ENCODE assay signal across 10 cellular contexts in genomic region chr11:130000552-130001176, GRCh38. TPM values are rescaled to one million over a fixed set of nuclear protein-coding genes. Genes with fewer than 3 reads are reported as not detected.
A peak's percentile ranks its signal among the peaks of the same experiment; 100 is the strongest.
DNase-seq lines count a peak whose midpoint lies in the region; ATAC-seq, FAIRE-seq and TF ChIP-seq lines count a peak whose summit lies in the region.
"Had no signal": no experiment of that assay in that cellular context is flagged by ENCODE, and none has a peak within 500 bp of the region (broad histone marks: within the 10 kb centered on the region; RNA-seq: fewer than 3 reads in every experiment).

No MANE protein-coding gene starts in this region.

- BruUV-seq in HepG2 (replicated peaks; lab: Mats Ljungman, UMichigan), result no TSS peak

- H3K9me3 ChIP-seq in HepG2 (ENCODE audit: low read length) (no peaks in the 10 kb centered on the region), thymus (ENCODE audit: control insufficient read depth) (no peaks in the 10 kb centered on the region)

- no peak overlapping the region for H2AFZ ChIP-seq in HepG2 (ENCODE audit: low read length)

- H3K27ac Mint-ChIP-seq in activated CD8-positive, alpha-beta memory T cell treated with anti-CD3 and anti-CD28 coated beads, Interleukin-2, amount 10 ng/mL, durations not matched to agents 7 days and 5 days, result peak overlapping the region; percentile 91
- peak overlapping the region; percentile 98 for H3K27ac Mint-ChIP-seq in activated T-helper 2 cell treated with anti-CD3 and anti-CD28 coated beads, Interferon-gamma antibody, Interleukin-2, Interleukin-4, amounts not matched to agents 10 μg/mL and 5 μg/mL and 100 μg/mL, durations not matched to agents 14 hours and 24 hours and 36 hours

- no peaks in the 10 kb centered on the region for H3K27me3 Mint-ChIP-seq in activated CD8-positive, alpha-beta memory T cell treated with anti-CD3 and anti-CD28 coated beads, Interleukin-2, amount 10 ng/mL, durations not matched to agents 7 days and 5 days
- no peaks in the 10 kb centered on the region for H3K27me3 Mint-ChIP-seq in activated T-helper 2 cell treated with anti-CD3 and anti-CD28 coated beads, Interferon-gamma antibody, Interleukin-2, Interleukin-4, amounts not matched to agents 10 μg/mL and 5 μg/mL and 100 μg/mL, durations not matched to agents 14 hours and 24 hours and 36 hours (ENCODE audit: low read depth)

- no peak for FAIRE-seq in HepG2 (lab: Jason Lieb, UNC)
- FAIRE-seq: colon had no signal

- CTCF ChIA-PET in activated CD8-positive, alpha-beta memory T cell treated with anti-CD3 and anti-CD28 coated beads, Interleukin-2, amount 10 ng/mL, durations not matched to agents 7 days and 5 days (lab: Charles Lee), result interaction anchor here (0.8 kb wide), 1 partner anchor 77 kb away, joined by 4 read pairs; no protein-coding TSS in a partner anchor
- CTCF ChIA-PET in HepG2 (lab: Yijun Ruan, JAX; ENCODE audit: low intra/inter-chr PET ratio, low total read pairs), result no interaction called here

- 16% methylated on average over 18 of the region's 18 CpGs for WGBS in HepG2 (ENCODE audit: low lambda C conversion rate)
- 93% methylated on average over 18 of the region's 18 CpGs for WGBS in thymus

- no peaks in the 10 kb centered on the region for H3K9me3 Mint-ChIP-seq in activated CD8-positive, alpha-beta memory T cell treated with anti-CD3 and anti-CD28 coated beads, Interleukin-2, amount 10 ng/mL, durations not matched to agents 7 days and 5 days (ENCODE audit: low read depth)
- no peaks in the 10 kb centered on the region for H3K9me3 Mint-ChIP-seq in activated T-helper 2 cell treated with anti-CD3 and anti-CD28 coated beads, Interferon-gamma antibody, Interleukin-2, Interleukin-4, amounts not matched to agents 10 μg/mL and 5 μg/mL and 100 μg/mL, durations not matched to agents 14 hours and 24 hours and 36 hours

- H3K4me3 ChIP-seq in HepG2 (replicated peaks in 1 of 3; ENCODE audit: insufficient read depth in 1 of 3, low read depth in 2 of 3, low read length in 3 of 3), result peak overlapping the region; percentile 66 to 87 (median 80)
- H3K4me3 ChIP-seq in thymus (ENCODE audit: low read length), result peak overlapping the region; percentile 93

- H3K36me3 ChIP-seq in HepG2 (replicated peaks in 1 of 2; ENCODE audit: control insufficient read depth in 1 of 2, insufficient read depth in 2 of 2, low read length in 2 of 2) (no peaks in the 10 kb centered on the region; a peak in 1 of 5 replicates), thymus (ENCODE audit: control insufficient read depth, insufficient read depth) (no peaks in the 10 kb centered on the region)

- peaks cover 29% of the 10 kb centered on the region for H3K4me1 Mint-ChIP-seq in activated CD8-positive, alpha-beta memory T cell treated with anti-CD3 and anti-CD28 coated beads, Interleukin-2, amount 10 ng/mL, durations not matched to agents 7 days and 5 days
- H3K4me1 Mint-ChIP-seq in activated T-helper 2 cell treated with anti-CD3 and anti-CD28 coated beads, Interferon-gamma antibody, Interleukin-2, Interleukin-4, amounts not matched to agents 10 μg/mL and 5 μg/mL and 100 μg/mL, durations not matched to agents 14 hours and 24 hours and 36 hours (ENCODE audit: low read depth), result peaks cover 33% of the 10 kb centered on the region

- in situ Hi-C loops in HepG2 (cut with HindIII; ENCODE audit: extremely low pct_ligation_motif_present, low pct_unique_long_range_greater_than_20kb), result no loop called here

- H3K36me3 Mint-ChIP-seq in activated CD8-positive, alpha-beta memory T cell treated with anti-CD3 and anti-CD28 coated beads, Interleukin-2, amount 10 ng/mL, durations not matched to agents 7 days and 5 days, result peaks cover 17% of the 10 kb centered on the region
- peaks cover 31% of the 10 kb centered on the region for H3K36me3 Mint-ChIP-seq in activated T-helper 2 cell treated with anti-CD3 and anti-CD28 coated beads, Interferon-gamma antibody, Interleukin-2, Interleukin-4, amounts not matched to agents 10 μg/mL and 5 μg/mL and 100 μg/mL, durations not matched to agents 14 hours and 24 hours and 36 hours (ENCODE audit: low read depth)

- TF ChIP-seq EP300 in HepG2 (IDR thresholded peaks at IDR 0.05; ENCODE audit: low read depth in 2 of 2, low read length in 2 of 2) (peak in 1 of 2 experiments; percentile 14; a peak in 1 of 4 replicates), HepG2 (CRISPR knock-in tag; IDR thresholded peaks at IDR 0.05; ENCODE audit: borderline replicate concordance) (no peak)

- POLR2A ChIA-PET in HepG2 (lab: Yijun Ruan, JAX), result interaction anchor here (0.7 to 6.2 kb wide), 11 partner anchors 9 to 181 kb away, joined by 3 to 70 read pairs (median 25); partner anchors contain the start of gene APLP2

- intact Hi-C loops in activated T-helper 2 cell treated with anti-CD3 and anti-CD28 coated beads, Interferon-gamma antibody, Interleukin-2, Interleukin-4, amounts not matched to agents 10 μg/mL and 5 μg/mL and 100 μg/mL, durations not matched to agents 14 hours and 24 hours and 36 hours (cut with micrococcal nuclease), result no loop called here
- intact Hi-C loops in HepG2 (cut with micrococcal nuclease; ENCODE audit: unreplicated experiment), result loop anchor here (5.0 kb wide), 2 partner anchors 37 to 78 kb away; no protein-coding TSS in a partner anchor
- intact Hi-C loops in sciatic nerve (cut with DNase I), result loop anchor here (10.0 kb wide), 1 partner anchor 64 kb away; the partner anchor contains the start of gene APLP2

- H4K20me1 ChIP-seq in HepG2 (ENCODE audit: insufficient read depth, low read length), result no peaks in the 10 kb centered on the region

- H3K27me3 ChIP-seq in HepG2 (ENCODE audit: control insufficient read depth in 1 of 2, insufficient read depth in 2 of 2, low read length in 2 of 2) (no peaks in the 10 kb centered on the region; a peak in 1 of 5 replicates), thymus (ENCODE audit: control insufficient read depth, insufficient read depth) (no peaks in the 10 kb centered on the region)

- H3K27ac ChIP-seq in HepG2 (ENCODE audit: extremely low read length, insufficient read depth, low read length), result peak overlapping the region; percentile 99
- H3K27ac ChIP-seq in thymus (ENCODE audit: low read depth), result no peak overlapping the region

- H3K4me1 ChIP-seq in HepG2 (ENCODE audit: insufficient read depth, low read length) (peaks cover 68% of the 10 kb centered on the region), thymus (ENCODE audit: control insufficient read depth, insufficient read depth, low read length) (peaks cover 8% of the 10 kb centered on the region)

- H3K4me3 Mint-ChIP-seq in activated CD8-positive, alpha-beta memory T cell treated with anti-CD3 and anti-CD28 coated beads, Interleukin-2, amount 10 ng/mL, durations not matched to agents 7 days and 5 days, result peak overlapping the region; percentile 89
- peak overlapping the region; percentile 97 for H3K4me3 Mint-ChIP-seq in activated T-helper 2 cell treated with anti-CD3 and anti-CD28 coated beads, Interferon-gamma antibody, Interleukin-2, Interleukin-4, amounts not matched to agents 10 μg/mL and 5 μg/mL and 100 μg/mL, durations not matched to agents 14 hours and 24 hours and 36 hours (ENCODE audit: low read depth)

- H3K9ac ChIP-seq in HepG2 (ENCODE audit: insufficient read depth, low read depth, low read length), result peak overlapping the region; percentile 92

- DNase-seq in activated CD8-positive, alpha-beta memory T cell treated with anti-CD3 and anti-CD28 coated beads, Interleukin-2, amount 10 ng/mL, durations not matched to agents 7 days and 5 days, result no peak
- no peak for DNase-seq in activated CD8-positive, alpha-beta memory T cell treated with anti-CD3 and anti-CD28 coated beads, Interleukin-2, amount 50 U/mL, for 48 hours
- DNase-seq in activated T-helper 2 cell treated with anti-CD3 and anti-CD28 coated beads, Interferon-gamma antibody, Interleukin-2, Interleukin-4, amounts not matched to agents 10 μg/mL and 5 μg/mL and 100 μg/mL, durations not matched to agents 14 hours and 24 hours and 36 hours (ENCODE audit: low spot score), result no peak
- DNase-seq in HepG2 (ENCODE audit: low spot score) (peak; percentile 30), sciatic nerve (ENCODE audit: low spot score) (no peak)
- DNase-seq: stimulated activated CD4-positive, alpha-beta T cell treated with anti-CD3 and anti-CD28 coated beads, Interleukin-2, amount 100 ng/mL, for 24 hours had no signal

- TF ChIP-seq POLR2A in HepG2 (IDR thresholded peaks at IDR 0.05; ENCODE audit: insufficient read depth in 1 of 2, low read depth in 2 of 2, low read length in 2 of 2), result peak in 1 of 2 experiments; percentile 29; a peak in 2 of 4 replicates

- peaks cover 59% of the 10 kb centered on the region for H3K79me2 ChIP-seq in HepG2 (ENCODE audit: insufficient read depth, low read length)

- no peak for TF ChIP-seq CTCF in HepG2 (CRISPR knock-in tag; IDR thresholded peaks at IDR 0.05)

- no peak for ATAC-seq in activated CD8-positive, alpha-beta memory T cell treated with anti-CD3 and anti-CD28 coated beads, Interleukin-2, amount 10 ng/mL, durations not matched to agents 7 days and 5 days
- ATAC-seq in HepG2 (no peak), GM19455 (IDR thresholded peaks at IDR 0.05; ENCODE audit: unreplicated experiment) (no peak), sciatic nerve (no peak), GM21423 (IDR thresholded peaks at IDR 0.05; ENCODE audit: unreplicated experiment) (no peak)

- peak overlapping the region; percentile 95 for H3K4me2 ChIP-seq in HepG2 (ENCODE audit: low read depth, low read length)

- TF ChIP-seq RAD21 in HepG2 (CRISPR knock-in tag; IDR thresholded peaks at IDR 0.05), result no peak

RNA-seq across cellular contexts. Expression of gene PRDM10, which starts 2.0 kb away (rescaled TPM):
- total RNA-seq in activated CD8-positive, alpha-beta memory T cell treated with anti-CD3 and anti-CD28 coated beads, Interleukin-2, amount 10 ng/mL, durations not matched to agents 7 days and 5 days, result 10 to 100 TPM; 15.7 to 19.2 TPM
- 15.3 and 15.5 TPM in 2 replicates for total RNA-seq in activated T-helper 2 cell treated with anti-CD3 and anti-CD28 coated beads, Interferon-gamma antibody, Interleukin-2, Interleukin-4, amounts not matched to agents 10 μg/mL and 5 μg/mL and 100 μg/mL, durations not matched to agents 14 hours and 24 hours and 36 hours
- 5.8 and 7.6 TPM in 2 replicates for total RNA-seq in HepG2 (2016; rRNA removed; fragmentation: Illumina TruSeq; extraction: Trizol)
- 1.8 and 4.1 TPM in 2 replicates for total RNA-seq in HepG2 (2016; cell fraction: cytosol; rRNA removed; fragmentation: Illumina TruSeq; extraction: Trizol; ENCODE audit: low read depth)
- 4.7 and 5.0 TPM in 2 replicates for total RNA-seq in HepG2 (2016; cell fraction: insoluble cytoplasmic fraction; rRNA removed; fragmentation: Illumina TruSeq; extraction: Trizol)
- total RNA-seq in HepG2 (2016; cell fraction: membrane; rRNA removed; fragmentation: Illumina TruSeq; extraction: Trizol), result 2.4 and 3.3 TPM in 2 replicates
- 8.7 and 10.3 TPM in 2 replicates for total RNA-seq in HepG2 (2016; cell fraction: nucleus; rRNA removed; fragmentation: Illumina TruSeq; extraction: Trizol)
- 5.7 and 8.3 TPM in 2 replicates for polyA plus RNA-seq in HepG2 (2011; rRNA removed)
- 2.5 and 2.9 TPM in 2 replicates for polyA plus RNA-seq in HepG2 (2011; cell fraction: cytosol; rRNA removed)
- polyA plus RNA-seq in HepG2 (2011; cell fraction: nucleus; rRNA removed), result 22.9 and 26.5 TPM in 2 replicates
- polyA plus RNA-seq in HepG2 (2012), result 3.2 and 5.1 TPM in 2 replicates
- polyA plus RNA-seq in HepG2 (2016; cell fraction: cytosol; fragmentation: Illumina TruSeq; extraction: Trizol; ENCODE audit: low read depth), result 0.12 and 0.21 TPM in 2 replicates
- polyA plus RNA-seq in HepG2 (2016; cell fraction: insoluble cytoplasmic fraction; fragmentation: Illumina TruSeq; extraction: Trizol; ENCODE audit: low read depth), result 4.0 and 4.5 TPM in 2 replicates
- 0.57 and 0.73 TPM in 2 replicates for polyA plus RNA-seq in HepG2 (2016; cell fraction: membrane; fragmentation: Illumina TruSeq; extraction: Trizol; ENCODE audit: low read depth)
- 15.4 and 16.4 TPM in 2 replicates for polyA plus RNA-seq in HepG2 (2016; cell fraction: nucleus; fragmentation: Illumina TruSeq; extraction: Trizol; ENCODE audit: insufficient read depth, low read depth)
- polyA minus RNA-seq in HepG2 (2011; rRNA and poly(A)+ RNA removed; ENCODE audit: low replicate concordance), result 26.0 and 28.8 TPM in 2 replicates
- polyA minus RNA-seq in HepG2 (2011; cell fraction: cytosol; rRNA and poly(A)+ RNA removed), result 4.9 and 5.3 TPM in 2 replicates
- polyA minus RNA-seq in HepG2 (2011; cell fraction: nucleus; rRNA and poly(A)+ RNA removed), result 10.2 and 19.1 TPM in 2 replicates
- 4.4 TPM for polyA plus RNA-seq in thymus
- 12.3 TPM for total RNA-seq in sciatic nerve
